Comparison of ENCODE assay signal across 8 cellular contexts in genomic region chr19:10718205-10719196, GRCh38.
DNase-seq lines count a peak whose midpoint lies in the region; ATAC-seq and TF ChIP-seq lines count a peak whose summit lies in the region.

No MANE protein-coding gene starts in this region.

- H3K4me3 ChIP-seq in WERI-Rb-1 (ENCODE audit: low read depth, low read length): peak overlapping the region; percentile 75

- TF ChIP-seq CTCF in WERI-Rb-1 (IDR thresholded peaks at IDR 0.05; ENCODE audit: low read depth, low read length): no peak

- no peaks in the 10 kb centered on the region for H3K27me3 ChIP-seq in WERI-Rb-1 (ENCODE audit: insufficient read depth, low read depth, severe bottlenecking)

- ATAC-seq in GM18870 (IDR thresholded peaks at IDR 0.05; ENCODE audit: unreplicated experiment): peak; percentile 0
- ATAC-seq in HG03521 (IDR thresholded peaks at IDR 0.05; ENCODE audit: unreplicated experiment): peak; percentile 9

- H3K36me3 ChIP-seq in WERI-Rb-1: peaks cover 25% of the 10 kb centered on the region

- no peaks in the 10 kb centered on the region for H3K9me3 ChIP-seq in WERI-Rb-1 (ENCODE audit: severe bottlenecking)

- DNase-seq in AG08395 (ENCODE audit: low spot score) (peak; percentile 40), WERI-Rb-1 (peak; percentile 40), cerebellar cortex (ENCODE audit: low spot score) (peak; percentile 75), left kidney (ENCODE audit: low read depth, low spot score) (peak; percentile 70), COLO829 (ENCODE audit: low spot score) (no peak)
- DNase-seq in stimulated activated CD4-positive, alpha-beta T cell treated with anti-CD3 and anti-CD28 coated beads, Interleukin-4, amount 100 ng/mL, for 1 hour: peak; percentile 59

- peak overlapping the region; percentile 93 for H3K27ac ChIP-seq in WERI-Rb-1
